ENCODE assay signal across 8 cellular contexts in the genomic region with DNA sequence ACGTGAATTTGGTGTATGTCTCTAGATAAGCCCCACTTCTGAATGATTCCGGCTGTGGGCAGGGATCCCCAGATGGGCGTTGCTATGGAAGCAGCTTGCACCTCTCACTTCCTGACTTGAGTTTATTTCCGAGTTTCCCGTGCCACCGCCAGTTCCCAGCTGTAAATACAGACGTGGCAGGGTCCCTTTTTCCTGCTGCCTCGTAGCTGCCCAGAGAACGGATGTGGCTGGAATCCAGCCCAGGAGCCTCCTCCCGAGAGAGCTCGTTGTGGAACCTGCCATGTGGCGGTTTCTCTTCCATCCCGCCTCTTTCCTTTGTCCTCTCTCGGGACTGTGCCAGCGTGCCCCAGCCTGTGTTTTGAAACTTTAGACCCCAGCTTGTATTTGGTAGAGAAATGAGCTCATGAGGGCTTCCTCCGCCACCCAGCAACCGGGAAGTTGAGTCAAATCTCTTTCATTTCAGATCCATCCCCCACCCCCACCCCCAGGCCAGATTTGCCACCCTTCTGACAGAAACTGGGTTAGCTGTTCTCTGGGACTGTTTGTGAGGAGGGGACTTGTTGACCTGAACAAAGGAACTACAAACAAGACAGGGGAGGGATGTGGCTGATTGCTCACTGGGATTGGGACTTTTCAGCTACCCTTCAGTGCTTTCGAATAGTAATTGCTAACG.
DNase-seq lines count a peak whose midpoint lies in the region; ATAC-seq, FAIRE-seq and TF ChIP-seq lines count a peak whose summit lies in the region.

No MANE protein-coding gene starts in this region.

- ATAC-seq in GM19351 (IDR thresholded peaks at IDR 0.05; ENCODE audit: unreplicated experiment) = no peak

- peak; percentile 90 for FAIRE-seq in GM19239 (lab: Jason Lieb, UNC)

- peaks cover 37% of the 10 kb centered on the region for H3K79me2 ChIP-seq in hepatocyte

- 18% methylated on average over 19 of the region's 19 CpGs for WGBS in hepatocyte (ENCODE audit: low lambda C conversion rate, missing lambda C conversion rate)
- whole genome bisulfite sequencing in sigmoid colon, 2 donors = 14 to 51% methylated on average over 19 of the region's 19 CpGs

- H3K4me1 ChIP-seq in ascending aorta (peaks cover 0 to 18% of the 10 kb centered on the region in 2 donors), hepatocyte (ENCODE audit: insufficient read depth) (peaks cover 19% of the 10 kb centered on the region), sigmoid colon (peaks cover 0 to 25% (median 22%) of the 10 kb centered on the region in 4 donors)

- peak overlapping the region; percentile 12 for H2AFZ ChIP-seq in hepatocyte

- peak overlapping the region; percentile 81 to 83 for H3K27ac ChIP-seq in ascending aorta
- H3K27ac ChIP-seq in hepatocyte = peak overlapping the region; percentile 93
- H3K27ac ChIP-seq in sigmoid colon = peak overlapping the region; percentile 67 to 85 (median 73)

- TF ChIP-seq POLR2A in sigmoid colon (IDR thresholded peaks at IDR 0.05) = no peak

- peak overlapping the region; percentile 69 for H3K4me2 ChIP-seq in hepatocyte

- no peak for TF ChIP-seq EP300 in sigmoid colon (IDR thresholded peaks at IDR 0.05)

- H4K20me1 ChIP-seq in hepatocyte (ENCODE audit: insufficient read depth, poor library complexity, severe bottlenecking) = no peaks in the 10 kb centered on the region

- H3K36me3 ChIP-seq in ascending aorta (no peaks in the 10 kb centered on the region), hepatocyte (replicated peaks; ENCODE audit: insufficient read depth, low read depth) (no peaks in the 10 kb centered on the region), sigmoid colon (no peaks in the 10 kb centered on the region)

- H3K4me3 ChIP-seq in AG10803 (ENCODE audit: low read length) (peak overlapping the region; percentile 59), ascending aorta (peak overlapping the region; percentile 54 to 62), hepatocyte (no peak overlapping the region), sigmoid colon (peak overlapping the region; percentile 1 to 46 (median 40))

- TF ChIP-seq CTCF in AG10803 (conservative IDR thresholded peaks at IDR 0.05; ENCODE audit: low read length) = no peak
- TF ChIP-seq CTCF in ascending aorta (IDR thresholded peaks at IDR 0.05) = no peak
- TF ChIP-seq CTCF in hepatocyte (IDR thresholded peaks at IDR 0.05; ENCODE audit: poor library complexity) = no peak
- no peak for TF ChIP-seq CTCF in sigmoid colon (IDR thresholded peaks at IDR 0.05)

- H3K9me3 ChIP-seq in ascending aorta (no peaks in the 10 kb centered on the region), hepatocyte (ENCODE audit: low read depth) (no peaks in the 10 kb centered on the region), sigmoid colon (no peaks in the 10 kb centered on the region)

- intact Hi-C loops in ascending aorta (cut with DNase I) = loop anchor here (1.0 to 10.0 kb wide), 4 partner anchors 71 to 381 kb away; a partner anchor contains a TSS
- intact Hi-C loops in sigmoid colon (cut with DNase I) = loop anchor here (10.0 kb wide), 1 partner anchor 99 kb away; a partner anchor contains a TSS

- DNase-seq in AG10803 (ENCODE audit: low read depth) (peak; percentile 88), GM19239 (ENCODE audit: insufficient read length, low spot score) (no peak), NCI-H526 treated with DMSO at 0.1 percent for 48 hours (lab: John Stamatoyannopoulos, UW) (peak; percentile 48), ascending aorta (ENCODE audit: low spot score in 2 of 2) (peak in 1 of 2 donors; percentile 82), hepatocyte (ENCODE audit: low spot score) (peak; percentile 78), sigmoid colon (peak; percentile 85), NK-92 (lab: John Stamatoyannopoulos, UW; ENCODE audit: unreplicated experiment) (no peak)

- no peaks in the 10 kb centered on the region for H3K27me3 ChIP-seq in ascending aorta
- no peaks in the 10 kb centered on the region for H3K27me3 ChIP-seq in hepatocyte
- no peaks in the 10 kb centered on the region for H3K27me3 ChIP-seq in sigmoid colon

- H3K9me2 ChIP-seq in hepatocyte (replicated peaks; ENCODE audit: insufficient read depth) = no peaks in the 10 kb centered on the region

Comparison
In these comparisons a context has a peak if more than half of its experiments do, and no peak if none do; other contexts are left out.
1. DNase-seq: peak in AG10803 (single experiment), NCI-H526 treated with DMSO at 0.1 percent for 48 hours (single experiment), hepatocyte (single experiment) and sigmoid colon (single experiment); none in GM19239 (single experiment) and NK-92 (single experiment).
2. Peak in every context shown above with its lines, with median percentiles within 50 percentile points of each other: H3K27ac ChIP-seq.